Comparison of ENCODE assay signal across 7 cellular contexts in genomic region chr4:56902703-56903102, GRCh38.
"Had no signal": no experiment of that assay in that cellular context is flagged by ENCODE, and none has a peak within 500 bp of the region (broad histone marks: within the 10 kb centered on the region; RNA-seq: fewer than 3 reads in every experiment).

No MANE protein-coding gene starts in this region.

- ATAC-seq: HCT116 had no signal

- H3K27ac ChIP-seq: KMS-11 had no signal

- DNase-seq: GOT3, H7, IMR-90, Karpas-422, KBM-7 had no signal

- H3K4me2 ChIP-seq: KMS-11 had no signal

- H3K9ac ChIP-seq: KMS-11 had no signal
